ENCODE assay signal across 8 cellular contexts in genomic region chr1:203625623-203626189, GRCh38. TPM values are rescaled to one million over a fixed set of nuclear protein-coding genes. Genes with fewer than 3 reads are reported as not detected.
DNase-seq lines count a peak whose midpoint lies in the region; ATAC-seq and TF ChIP-seq lines count a peak whose summit lies in the region.

No MANE protein-coding gene starts in this region.

- H2BK15ac ChIP-seq in mesendoderm (replicated peaks; ENCODE audit: low read depth) = no peak overlapping the region

- DNase-seq in GM13976 (ENCODE audit: low spot score) = peak; percentile 70
- peak; percentile 78 for DNase-seq in NAMALWA (ENCODE audit: low spot score)
- no peak for DNase-seq in activated B cell treated with CpG ODN at 0.5 μM for 24 hours
- peak; percentile 69 to 86 for DNase-seq in dermis microvascular lymphatic vessel endothelial cell (ENCODE audit: low read depth in 2 of 2)
- DNase-seq in mesendoderm = no peak

- ATAC-seq in activated B cell treated with CpG ODN at 0.5 μM for 24 hours (ENCODE audit: low read depth) = peak; percentile 48
- no peak for ATAC-seq in HG03457 (IDR thresholded peaks at IDR 0.05; ENCODE audit: unreplicated experiment)
- ATAC-seq in GM18511 (IDR thresholded peaks at IDR 0.05; ENCODE audit: unreplicated experiment) = no peak

- peak overlapping the region; percentile 68 for H3K56ac ChIP-seq in mesendoderm (ENCODE audit: low read length)

- H3K27me3 ChIP-seq in mesendoderm (ENCODE audit: insufficient read depth, low read length, poor library complexity) = no peaks in the 10 kb centered on the region

- peak overlapping the region; percentile 88 for H3K27ac Mint-ChIP-seq in activated B cell treated with CpG ODN at 0.5 μM for 24 hours
- H3K27ac Mint-ChIP-seq in stimulated activated naive CD8-positive, alpha-beta T cell treated with anti-CD3 and anti-CD28 coated beads, Interleukin-15, Interleukin-2, amounts not matched to agents 100 ng/mL and 50 ng/mL, for 24 hours = peak overlapping the region; percentile 96

- H3K4me3 ChIP-seq in mesendoderm (ENCODE audit: low read length) = no peak overlapping the region

- in situ Hi-C loops in GM13976 (cut with MboI; ENCODE audit: low sequenced_read_pairs, unreplicated experiment) = no loop called here

- H3K36me3 Mint-ChIP-seq in activated B cell treated with CpG ODN at 0.5 μM for 24 hours (ENCODE audit: low read depth) = no peaks in the 10 kb centered on the region
- H3K36me3 Mint-ChIP-seq in stimulated activated naive CD8-positive, alpha-beta T cell treated with anti-CD3 and anti-CD28 coated beads, Interleukin-15, Interleukin-2, amounts not matched to agents 100 ng/mL and 50 ng/mL, for 24 hours (ENCODE audit: low read depth) = no peaks in the 10 kb centered on the region

- no peak overlapping the region for H4K5ac ChIP-seq in mesendoderm (ENCODE audit: low read length)

- intact Hi-C loops in activated B cell treated with CpG ODN at 0.5 μM for 24 hours (cut with micrococcal nuclease) = loop anchor here (1.0 to 5.0 kb wide), 7 partner anchors 32 to 503 kb away; partner anchors contain the start of genes ZBED6 and ZC3H11A

- peak overlapping the region; percentile 31 for H3K9ac ChIP-seq in mesendoderm (ENCODE audit: low read length)

- no peak overlapping the region for H2BK5ac ChIP-seq in mesendoderm (ENCODE audit: low read length)

- no peak overlapping the region for H3K23ac ChIP-seq in mesendoderm (ENCODE audit: low read length)

- CTCF ChIA-PET in activated B cell treated with CpG ODN at 0.5 μM for 24 hours (lab: Charles Lee) = interaction anchor here (0.8 to 4.6 kb wide), 8 partner anchors 17 to 121 kb away, joined by 3 to 81 read pairs (median 5); no protein-coding TSS in a partner anchor

- no peak overlapping the region for H3K18ac ChIP-seq in mesendoderm (ENCODE audit: low read length)

- TF ChIP-seq CTCF in GM13976 (IDR thresholded peaks at IDR 0.05; ENCODE audit: borderline replicate concordance, control extremely low read depth, extremely low read depth, insufficient read depth, missing control alignments) (peak; percentile 50), activated B cell treated with CpG ODN at 0.5 μM for 24 hours (IDR thresholded peaks at IDR 0.05) (no peak)

- H3K27ac ChIP-seq in mesendoderm (ENCODE audit: low read depth, low read length) = peak overlapping the region; percentile 40

- no peak overlapping the region for H3K4me2 ChIP-seq in mesendoderm (ENCODE audit: low read length)

- POLR2A ChIA-PET in activated B cell treated with CpG ODN at 0.5 μM for 24 hours (lab: Charles Lee) = interaction anchor here (0.7 to 1.8 kb wide), 6 partner anchors 24 to 320 kb away, joined by 3 to 15 read pairs (median 6); partner anchors contain the start of gene BTG2

- H3K4me3 Mint-ChIP-seq in activated B cell treated with CpG ODN at 0.5 μM for 24 hours = peak overlapping the region; percentile 85
- peak overlapping the region; percentile 95 for H3K4me3 Mint-ChIP-seq in stimulated activated naive CD8-positive, alpha-beta T cell treated with anti-CD3 and anti-CD28 coated beads, Interleukin-15, Interleukin-2, amounts not matched to agents 100 ng/mL and 50 ng/mL, for 24 hours

- H3K79me2 ChIP-seq in mesendoderm (ENCODE audit: control insufficient read depth, insufficient read depth, low read length) = peaks cover 2% of the 10 kb centered on the region

- no peak overlapping the region for H2BK120ac ChIP-seq in mesendoderm (ENCODE audit: low read depth, low read length)

- no peaks in the 10 kb centered on the region for H3K27me3 Mint-ChIP-seq in activated B cell treated with CpG ODN at 0.5 μM for 24 hours
- H3K27me3 Mint-ChIP-seq in stimulated activated naive CD8-positive, alpha-beta T cell treated with anti-CD3 and anti-CD28 coated beads, Interleukin-15, Interleukin-2, amounts not matched to agents 100 ng/mL and 50 ng/mL, for 24 hours = no peaks in the 10 kb centered on the region

- H4K8ac ChIP-seq in mesendoderm (ENCODE audit: low read depth, low read length) = no peak overlapping the region

- peaks cover 47% of the 10 kb centered on the region for H3K4me1 Mint-ChIP-seq in activated B cell treated with CpG ODN at 0.5 μM for 24 hours
- peaks cover 69% of the 10 kb centered on the region for H3K4me1 Mint-ChIP-seq in stimulated activated naive CD8-positive, alpha-beta T cell treated with anti-CD3 and anti-CD28 coated beads, Interleukin-15, Interleukin-2, amounts not matched to agents 100 ng/mL and 50 ng/mL, for 24 hours (ENCODE audit: low read depth)

- H3K79me1 ChIP-seq in mesendoderm (ENCODE audit: low read length) = peaks cover 7% of the 10 kb centered on the region

- H3K4me1 ChIP-seq in mesendoderm (ENCODE audit: control insufficient read depth, low read depth, low read length) = peaks cover 5% of the 10 kb centered on the region

- H3K36me3 ChIP-seq in mesendoderm (ENCODE audit: control insufficient read depth, insufficient read depth, low read length) = no peaks in the 10 kb centered on the region

- no peak overlapping the region for H3K4ac ChIP-seq in mesendoderm (ENCODE audit: low read depth, low read length)

- WGBS in mesendoderm (ENCODE audit: extremely low coverage, insufficient coverage, low lambda C conversion rate) = no CpG with 5 or more reads among the region's 7 CpGs

- no peak overlapping the region for H2AK5ac ChIP-seq in mesendoderm (ENCODE audit: low read length)

- H3K9me3 Mint-ChIP-seq in activated B cell treated with CpG ODN at 0.5 μM for 24 hours = no peaks in the 10 kb centered on the region
- no peaks in the 10 kb centered on the region for H3K9me3 Mint-ChIP-seq in stimulated activated naive CD8-positive, alpha-beta T cell treated with anti-CD3 and anti-CD28 coated beads, Interleukin-15, Interleukin-2, amounts not matched to agents 100 ng/mL and 50 ng/mL, for 24 hours

RNA-seq across cellular contexts. Expression of gene ATP2B4, which starts 0.9 kb away (rescaled TPM):
- 5.0 and 6.6 TPM in 2 replicates for total RNA-seq in activated B cell treated with CpG ODN at 0.5 μM for 24 hours
- 52.0 and 54.2 TPM in 2 replicates for total RNA-seq in dermis microvascular lymphatic vessel endothelial cell
- polyA plus RNA-seq in mesendoderm (2013, experiment 1 of 2) = 9.3 TPM
- polyA plus RNA-seq in mesendoderm (2013, experiment 2 of 2) = 8.2 TPM

Comparison
In these comparisons a context has a peak if more than half of its experiments do, and no peak if none do; other contexts are left out.
1. DNase-seq: peak in GM13976 (single experiment), NAMALWA (single experiment) and dermis microvascular lymphatic vessel endothelial cell (2 of 2); none in activated B cell treated with CpG ODN at 0.5 μM for 24 hours (single experiment) and mesendoderm (single experiment).